In the genomic region with DNA sequence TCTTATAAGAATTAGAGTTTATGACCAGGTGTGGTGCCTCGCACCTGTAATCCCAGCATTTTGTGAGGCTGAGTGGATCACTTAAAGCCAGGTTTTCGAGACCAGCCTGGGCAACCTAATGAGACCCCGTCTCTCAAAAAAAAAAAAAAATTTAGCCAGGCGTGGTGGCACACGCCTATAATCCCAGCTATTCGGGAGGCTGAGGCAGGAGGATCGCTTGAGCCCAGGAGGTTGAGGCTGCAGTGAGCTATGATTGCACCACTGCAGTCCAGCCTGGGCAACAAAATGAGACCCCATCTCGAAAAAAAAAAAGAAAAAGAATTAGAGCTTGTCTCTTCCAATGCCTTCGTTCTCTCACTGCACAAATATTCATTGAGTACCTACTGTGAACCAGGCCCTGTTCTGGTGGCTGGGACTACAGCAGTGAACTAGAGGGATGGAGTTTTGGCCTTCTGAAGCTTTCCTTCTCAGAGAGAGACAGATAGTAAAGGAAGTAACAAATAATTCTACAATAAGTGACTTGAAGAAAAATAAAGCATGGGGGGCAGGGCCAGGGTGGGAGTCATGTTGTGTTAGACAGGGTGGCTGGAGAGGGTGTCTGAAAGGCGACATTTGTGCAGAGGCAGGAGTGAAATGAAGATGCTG, we compare ENCODE assay signal across 1 cellular context.
TF ChIP-seq lines count a peak whose summit lies in the region.

No MANE protein-coding gene starts in this region.

TF ChIP-seq in HepG2, 621 proteins besides CTCF, POLR2A, EP300 and RAD21 (continues in another document):
- TF ChIP-seq, protein P1, sequence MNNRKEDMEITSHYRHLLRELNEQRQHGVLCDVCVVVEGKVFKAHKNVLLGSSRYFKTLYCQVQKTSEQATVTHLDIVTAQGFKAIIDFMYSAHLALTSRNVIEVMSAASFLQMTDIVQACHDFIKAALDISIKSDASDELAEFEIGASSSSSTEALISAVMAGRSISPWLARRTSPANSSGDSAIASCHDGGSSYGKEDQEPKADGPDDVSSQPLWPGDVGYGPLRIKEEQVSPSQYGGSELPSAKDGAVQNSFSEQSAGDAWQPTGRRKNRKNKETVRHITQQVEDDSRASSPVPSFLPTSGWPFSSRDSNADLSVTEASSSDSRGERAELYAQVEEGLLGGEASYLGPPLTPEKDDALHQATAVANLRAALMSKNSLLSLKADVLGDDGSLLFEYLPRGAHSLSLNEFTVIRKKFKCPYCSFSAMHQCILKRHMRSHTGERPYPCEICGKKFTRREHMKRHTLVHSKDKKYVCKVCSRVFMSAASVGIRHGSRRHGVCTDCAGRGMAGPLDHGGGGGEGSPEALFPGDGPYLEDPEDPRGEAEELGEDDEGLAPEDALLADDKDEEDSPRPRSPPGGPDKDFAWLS (CRISPR knock-in tag; IDR thresholded peaks at IDR 0.05; ENCODE audit: borderline replicate concordance), result 0 out of 2 replicates have a peak, but pooled peaks have one; percentile 4
- TF ChIP-seq, protein P2, sequence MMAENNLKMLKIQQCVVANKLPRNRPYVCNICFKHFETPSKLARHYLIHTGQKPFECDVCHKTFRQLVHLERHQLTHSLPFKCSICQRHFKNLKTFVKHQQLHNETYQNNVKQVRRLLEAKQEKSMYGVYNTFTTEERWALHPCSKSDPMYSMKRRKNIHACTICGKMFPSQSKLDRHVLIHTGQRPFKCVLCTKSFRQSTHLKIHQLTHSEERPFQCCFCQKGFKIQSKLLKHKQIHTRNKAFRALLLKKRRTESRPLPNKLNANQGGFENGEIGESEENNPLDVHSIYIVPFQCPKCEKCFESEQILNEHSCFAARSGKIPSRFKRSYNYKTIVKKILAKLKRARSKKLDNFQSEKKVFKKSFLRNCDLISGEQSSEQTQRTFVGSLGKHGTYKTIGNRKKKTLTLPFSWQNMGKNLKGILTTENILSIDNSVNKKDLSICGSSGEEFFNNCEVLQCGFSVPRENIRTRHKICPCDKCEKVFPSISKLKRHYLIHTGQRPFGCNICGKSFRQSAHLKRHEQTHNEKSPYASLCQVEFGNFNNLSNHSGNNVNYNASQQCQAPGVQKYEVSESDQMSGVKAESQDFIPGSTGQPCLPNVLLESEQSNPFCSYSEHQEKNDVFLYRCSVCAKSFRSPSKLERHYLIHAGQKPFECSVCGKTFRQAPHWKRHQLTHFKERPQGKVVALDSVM (CRISPR knock-in tag; IDR thresholded peaks at IDR 0.05), result peak; percentile 89
- TF ChIP-seq CENPT (CRISPR knock-in tag; IDR thresholded peaks at IDR 0.05; ENCODE audit: low read depth) (0 out of 2 replicates have a peak, but pooled peaks have one; percentile 16), NFYB (CRISPR knock-in tag; IDR thresholded peaks at IDR 0.05) (no peak), GLI4 (CRISPR knock-in tag; IDR thresholded peaks at IDR 0.05; ENCODE audit: borderline replicate concordance) (peak; percentile 44; the same call in 1 of the 2 replicates), ZNF317 (CRISPR knock-in tag; IDR thresholded peaks at IDR 0.05) (no peak), ZNF766 (CRISPR knock-in tag; IDR thresholded peaks at IDR 0.05; ENCODE audit: borderline replicate concordance) (0 out of 2 replicates have a peak, but pooled peaks have one; percentile 0), ZNF775 (CRISPR knock-in tag; IDR thresholded peaks at IDR 0.05; ENCODE audit: borderline replicate concordance) (no peak), JUNB (CRISPR knock-in tag; IDR thresholded peaks at IDR 0.05; ENCODE audit: borderline replicate concordance) (peak; percentile 31; the same call in 1 of the 2 replicates), NPAS2 (CRISPR knock-in tag; IDR thresholded peaks at IDR 0.05; ENCODE audit: borderline replicate concordance) (0 out of 2 replicates have a peak, but pooled peaks have one; percentile 58), MAF1 (CRISPR knock-in tag; IDR thresholded peaks at IDR 0.05; ENCODE audit: borderline replicate concordance) (no peak), ZNF616 (CRISPR knock-in tag; IDR thresholded peaks at IDR 0.05; ENCODE audit: low read depth) (0 out of 2 replicates have a peak, but pooled peaks have one; percentile 26), U2AF1 (optimal IDR thresholded peaks at IDR 0.05; ENCODE audit: low read depth, low read length) (peak; percentile 82), ZNF235 (CRISPR knock-in tag; IDR thresholded peaks at IDR 0.05; ENCODE audit: borderline replicate concordance) (0 out of 2 replicates have a peak, but pooled peaks have one; percentile 21), SP4 (CRISPR knock-in tag; IDR thresholded peaks at IDR 0.05) (no peak; the same call in 1 of the 2 replicates), ZNF776 (CRISPR knock-in tag; IDR thresholded peaks at IDR 0.05) (peak; percentile 21; the same call in 1 of the 2 replicates), ZNF20 (CRISPR knock-in tag; IDR thresholded peaks at IDR 0.05) (no peak), ZNF570 (CRISPR knock-in tag; IDR thresholded peaks at IDR 0.05; ENCODE audit: borderline replicate concordance) (0 out of 2 replicates have a peak, but pooled peaks have one; percentile 11), KLF12 (CRISPR knock-in tag; IDR thresholded peaks at IDR 0.05; ENCODE audit: borderline replicate concordance) (0 out of 2 replicates have a peak, but pooled peaks have one; percentile 7), ZNF589 (CRISPR knock-in tag; conservative IDR thresholded peaks at IDR 0.05) (peak; percentile 78; the same call in 1 of the 2 replicates), ZMYM3 (CRISPR knock-in tag; IDR thresholded peaks at IDR 0.05) (0 out of 2 replicates have a peak, but pooled peaks have one; percentile 8), XRCC5 (optimal IDR thresholded peaks at IDR 0.05; ENCODE audit: low read length) (peak; percentile 10), ARNT (IDR thresholded peaks at IDR 0.05) (no peak)
- TF ChIP-seq, protein P3, sequence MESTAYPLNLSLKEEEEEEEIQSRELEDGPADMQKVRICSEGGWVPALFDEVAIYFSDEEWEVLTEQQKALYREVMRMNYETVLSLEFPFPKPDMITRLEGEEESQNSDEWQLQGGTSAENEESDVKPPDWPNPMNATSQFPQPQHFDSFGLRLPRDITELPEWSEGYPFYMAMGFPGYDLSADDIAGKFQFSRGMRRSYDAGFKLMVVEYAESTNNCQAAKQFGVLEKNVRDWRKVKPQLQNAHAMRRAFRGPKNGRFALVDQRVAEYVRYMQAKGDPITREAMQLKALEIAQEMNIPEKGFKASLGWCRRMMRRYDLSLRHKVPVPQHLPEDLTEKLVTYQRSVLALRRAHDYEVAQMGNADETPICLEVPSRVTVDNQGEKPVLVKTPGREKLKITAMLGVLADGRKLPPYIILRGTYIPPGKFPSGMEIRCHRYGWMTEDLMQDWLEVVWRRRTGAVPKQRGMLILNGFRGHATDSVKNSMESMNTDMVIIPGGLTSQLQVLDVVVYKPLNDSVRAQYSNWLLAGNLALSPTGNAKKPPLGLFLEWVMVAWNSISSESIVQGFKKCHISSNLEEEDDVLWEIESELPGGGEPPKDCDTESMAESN (CRISPR knock-in tag; conservative IDR thresholded peaks at IDR 0.05), result peak; percentile 2; the same call in 1 of the 2 replicates
- TF ChIP-seq, protein P4, sequence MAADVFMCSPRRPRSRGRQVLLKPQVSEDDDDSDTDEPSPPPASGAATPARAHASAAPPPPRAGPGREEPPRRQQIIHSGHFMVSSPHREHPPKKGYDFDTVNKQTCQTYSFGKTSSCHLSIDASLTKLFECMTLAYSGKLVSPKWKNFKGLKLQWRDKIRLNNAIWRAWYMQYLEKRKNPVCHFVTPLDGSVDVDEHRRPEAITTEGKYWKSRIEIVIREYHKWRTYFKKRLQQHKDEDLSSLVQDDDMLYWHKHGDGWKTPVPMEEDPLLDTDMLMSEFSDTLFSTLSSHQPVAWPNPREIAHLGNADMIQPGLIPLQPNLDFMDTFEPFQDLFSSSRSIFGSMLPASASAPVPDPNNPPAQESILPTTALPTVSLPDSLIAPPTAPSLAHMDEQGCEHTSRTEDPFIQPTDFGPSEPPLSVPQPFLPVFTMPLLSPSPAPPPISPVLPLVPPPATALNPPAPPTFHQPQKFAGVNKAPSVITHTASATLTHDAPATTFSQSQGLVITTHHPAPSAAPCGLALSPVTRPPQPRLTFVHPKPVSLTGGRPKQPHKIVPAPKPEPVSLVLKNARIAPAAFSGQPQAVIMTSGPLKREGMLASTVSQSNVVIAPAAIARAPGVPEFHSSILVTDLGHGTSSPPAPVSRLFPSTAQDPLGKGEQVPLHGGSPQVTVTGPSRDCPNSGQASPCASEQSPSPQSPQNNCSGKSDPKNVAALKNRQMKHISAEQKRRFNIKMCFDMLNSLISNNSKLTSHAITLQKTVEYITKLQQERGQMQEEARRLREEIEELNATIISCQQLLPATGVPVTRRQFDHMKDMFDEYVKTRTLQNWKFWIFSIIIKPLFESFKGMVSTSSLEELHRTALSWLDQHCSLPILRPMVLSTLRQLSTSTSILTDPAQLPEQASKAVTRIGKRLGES (CRISPR knock-in tag; IDR thresholded peaks at IDR 0.05; ENCODE audit: borderline replicate concordance), result 0 out of 2 replicates have a peak, but pooled peaks have one; percentile 14
- TF ChIP-seq, protein P5, sequence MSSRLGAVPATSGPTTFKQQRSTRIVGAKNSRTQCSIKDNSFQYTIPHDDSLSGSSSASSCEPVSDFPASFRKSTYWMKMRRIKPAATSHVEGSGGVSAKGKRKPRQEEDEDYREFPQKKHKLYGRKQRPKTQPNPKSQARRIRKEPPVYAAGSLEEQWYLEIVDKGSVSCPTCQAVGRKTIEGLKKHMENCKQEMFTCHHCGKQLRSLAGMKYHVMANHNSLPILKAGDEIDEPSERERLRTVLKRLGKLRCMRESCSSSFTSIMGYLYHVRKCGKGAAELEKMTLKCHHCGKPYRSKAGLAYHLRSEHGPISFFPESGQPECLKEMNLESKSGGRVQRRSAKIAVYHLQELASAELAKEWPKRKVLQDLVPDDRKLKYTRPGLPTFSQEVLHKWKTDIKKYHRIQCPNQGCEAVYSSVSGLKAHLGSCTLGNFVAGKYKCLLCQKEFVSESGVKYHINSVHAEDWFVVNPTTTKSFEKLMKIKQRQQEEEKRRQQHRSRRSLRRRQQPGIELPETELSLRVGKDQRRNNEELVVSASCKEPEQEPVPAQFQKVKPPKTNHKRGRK (CRISPR knock-in tag; IDR thresholded peaks at IDR 0.05), result 0 out of 2 replicates have a peak, but pooled peaks have one; percentile 2
- TF ChIP-seq, protein P6, sequence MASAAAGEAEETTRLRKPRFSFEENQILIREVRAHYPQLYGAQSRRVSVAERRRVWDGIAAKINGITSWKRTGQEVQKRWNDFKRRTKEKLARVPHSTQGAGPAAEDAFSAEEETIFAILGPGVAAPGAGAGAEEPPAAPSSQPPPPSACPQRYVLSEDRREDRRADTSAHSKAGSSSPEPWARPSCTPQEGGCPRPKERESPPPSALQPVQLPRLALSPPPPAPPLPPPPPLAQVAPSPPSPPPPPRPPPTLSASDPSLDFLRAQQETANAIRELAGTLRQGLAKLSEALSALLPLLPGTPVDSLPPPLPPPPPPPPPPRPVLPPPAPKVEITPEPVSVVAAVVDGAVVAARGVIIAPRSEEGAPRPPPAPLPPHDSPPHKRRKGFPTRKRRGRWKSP (CRISPR knock-in tag; IDR thresholded peaks at IDR 0.05), result peak; percentile 8; the same call in 1 of the 2 replicates
- TF ChIP-seq, protein P7, sequence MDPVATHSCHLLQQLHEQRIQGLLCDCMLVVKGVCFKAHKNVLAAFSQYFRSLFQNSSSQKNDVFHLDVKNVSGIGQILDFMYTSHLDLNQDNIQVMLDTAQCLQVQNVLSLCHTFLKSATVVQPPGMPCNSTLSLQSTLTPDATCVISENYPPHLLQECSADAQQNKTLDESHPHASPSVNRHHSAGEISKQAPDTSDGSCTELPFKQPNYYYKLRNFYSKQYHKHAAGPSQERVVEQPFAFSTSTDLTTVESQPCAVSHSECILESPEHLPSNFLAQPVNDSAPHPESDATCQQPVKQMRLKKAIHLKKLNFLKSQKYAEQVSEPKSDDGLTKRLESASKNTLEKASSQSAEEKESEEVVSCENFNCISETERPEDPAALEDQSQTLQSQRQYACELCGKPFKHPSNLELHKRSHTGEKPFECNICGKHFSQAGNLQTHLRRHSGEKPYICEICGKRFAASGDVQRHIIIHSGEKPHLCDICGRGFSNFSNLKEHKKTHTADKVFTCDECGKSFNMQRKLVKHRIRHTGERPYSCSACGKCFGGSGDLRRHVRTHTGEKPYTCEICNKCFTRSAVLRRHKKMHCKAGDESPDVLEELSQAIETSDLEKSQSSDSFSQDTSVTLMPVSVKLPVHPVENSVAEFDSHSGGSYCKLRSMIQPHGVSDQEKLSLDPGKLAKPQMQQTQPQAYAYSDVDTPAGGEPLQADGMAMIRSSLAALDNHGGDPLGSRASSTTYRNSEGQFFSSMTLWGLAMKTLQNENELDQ (CRISPR knock-in tag; IDR thresholded peaks at IDR 0.05; ENCODE audit: borderline replicate concordance), result peak; percentile 39; the same call in 1 of the 2 replicates
- TF ChIP-seq, protein P8, sequence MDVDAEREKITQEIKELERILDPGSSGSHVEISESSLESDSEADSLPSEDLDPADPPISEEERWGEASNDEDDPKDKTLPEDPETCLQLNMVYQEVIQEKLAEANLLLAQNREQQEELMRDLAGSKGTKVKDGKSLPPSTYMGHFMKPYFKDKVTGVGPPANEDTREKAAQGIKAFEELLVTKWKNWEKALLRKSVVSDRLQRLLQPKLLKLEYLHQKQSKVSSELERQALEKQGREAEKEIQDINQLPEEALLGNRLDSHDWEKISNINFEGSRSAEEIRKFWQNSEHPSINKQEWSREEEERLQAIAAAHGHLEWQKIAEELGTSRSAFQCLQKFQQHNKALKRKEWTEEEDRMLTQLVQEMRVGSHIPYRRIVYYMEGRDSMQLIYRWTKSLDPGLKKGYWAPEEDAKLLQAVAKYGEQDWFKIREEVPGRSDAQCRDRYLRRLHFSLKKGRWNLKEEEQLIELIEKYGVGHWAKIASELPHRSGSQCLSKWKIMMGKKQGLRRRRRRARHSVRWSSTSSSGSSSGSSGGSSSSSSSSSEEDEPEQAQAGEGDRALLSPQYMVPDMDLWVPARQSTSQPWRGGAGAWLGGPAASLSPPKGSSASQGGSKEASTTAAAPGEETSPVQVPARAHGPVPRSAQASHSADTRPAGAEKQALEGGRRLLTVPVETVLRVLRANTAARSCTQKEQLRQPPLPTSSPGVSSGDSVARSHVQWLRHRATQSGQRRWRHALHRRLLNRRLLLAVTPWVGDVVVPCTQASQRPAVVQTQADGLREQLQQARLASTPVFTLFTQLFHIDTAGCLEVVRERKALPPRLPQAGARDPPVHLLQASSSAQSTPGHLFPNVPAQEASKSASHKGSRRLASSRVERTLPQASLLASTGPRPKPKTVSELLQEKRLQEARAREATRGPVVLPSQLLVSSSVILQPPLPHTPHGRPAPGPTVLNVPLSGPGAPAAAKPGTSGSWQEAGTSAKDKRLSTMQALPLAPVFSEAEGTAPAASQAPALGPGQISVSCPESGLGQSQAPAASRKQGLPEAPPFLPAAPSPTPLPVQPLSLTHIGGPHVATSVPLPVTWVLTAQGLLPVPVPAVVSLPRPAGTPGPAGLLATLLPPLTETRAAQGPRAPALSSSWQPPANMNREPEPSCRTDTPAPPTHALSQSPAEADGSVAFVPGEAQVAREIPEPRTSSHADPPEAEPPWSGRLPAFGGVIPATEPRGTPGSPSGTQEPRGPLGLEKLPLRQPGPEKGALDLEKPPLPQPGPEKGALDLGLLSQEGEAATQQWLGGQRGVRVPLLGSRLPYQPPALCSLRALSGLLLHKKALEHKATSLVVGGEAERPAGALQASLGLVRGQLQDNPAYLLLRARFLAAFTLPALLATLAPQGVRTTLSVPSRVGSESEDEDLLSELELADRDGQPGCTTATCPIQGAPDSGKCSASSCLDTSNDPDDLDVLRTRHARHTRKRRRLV (CRISPR knock-in tag; IDR thresholded peaks at IDR 0.05), result 0 out of 2 replicates have a peak, but pooled peaks have one; percentile 18
- TF ChIP-seq, protein P9, sequence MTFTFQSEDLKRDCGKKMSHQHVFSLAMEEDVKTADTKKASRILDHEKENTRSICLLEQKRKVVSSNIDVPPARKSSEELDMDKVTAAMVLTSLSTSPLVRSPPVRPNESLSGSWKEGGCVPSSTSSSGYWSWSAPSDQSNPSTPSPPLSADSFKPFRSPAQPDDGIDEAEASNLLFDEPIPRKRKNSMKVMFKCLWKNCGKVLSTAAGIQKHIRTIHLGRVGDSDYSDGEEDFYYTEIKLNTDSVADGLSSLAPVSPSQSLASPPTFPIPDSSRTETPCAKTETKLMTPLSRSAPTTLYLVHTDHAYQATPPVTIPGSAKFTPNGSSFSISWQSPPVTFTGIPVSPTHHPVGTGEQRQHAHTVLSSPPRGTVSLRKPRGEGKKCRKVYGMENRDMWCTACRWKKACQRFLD (CRISPR knock-in tag; IDR thresholded peaks at IDR 0.05; ENCODE audit: borderline replicate concordance), result 0 out of 2 replicates have a peak, but pooled peaks have one; percentile 66
